In genomic region chr12:105330938-105331804, GRCh38 we compare ENCODE assay signal across 1 cellular context.
TF ChIP-seq lines count a peak whose summit lies in the region.

No MANE protein-coding gene starts in this region.

TF ChIP-seq in IMR-90, 13 proteins besides CTCF, POLR2A, EP300 and RAD21 (continued from another document):
- TF ChIP-seq, protein P1, sequence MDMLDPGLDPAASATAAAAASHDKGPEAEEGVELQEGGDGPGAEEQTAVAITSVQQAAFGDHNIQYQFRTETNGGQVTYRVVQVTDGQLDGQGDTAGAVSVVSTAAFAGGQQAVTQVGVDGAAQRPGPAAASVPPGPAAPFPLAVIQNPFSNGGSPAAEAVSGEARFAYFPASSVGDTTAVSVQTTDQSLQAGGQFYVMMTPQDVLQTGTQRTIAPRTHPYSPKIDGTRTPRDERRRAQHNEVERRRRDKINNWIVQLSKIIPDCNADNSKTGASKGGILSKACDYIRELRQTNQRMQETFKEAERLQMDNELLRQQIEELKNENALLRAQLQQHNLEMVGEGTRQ (IDR thresholded peaks at IDR 0.05; ENCODE audit: low read depth, low read length) = no peak
- no peak for TF ChIP-seq SMC3 (IDR thresholded peaks at IDR 0.05; ENCODE audit: low read depth, low read length)
- no peak for TF ChIP-seq CEBPB (IDR thresholded peaks at IDR 0.05; ENCODE audit: low read depth, low read length)
- TF ChIP-seq MAFK (IDR thresholded peaks at IDR 0.05; ENCODE audit: low read depth, low read length) = no peak
- no peak for TF ChIP-seq MXI1 (IDR thresholded peaks at IDR 0.05; ENCODE audit: borderline replicate concordance, low read depth, low read length)
- TF ChIP-seq NFE2L2 (IDR thresholded peaks at IDR 0.05; ENCODE audit: low read depth, low read length) = no peak
- no peak for TF ChIP-seq CHD1 (IDR thresholded peaks at IDR 0.05; ENCODE audit: low read depth, low read length)
- no peak for TF ChIP-seq FOS (IDR thresholded peaks at IDR 0.05; ENCODE audit: low read depth, low read length)
- TF ChIP-seq RCOR1 (IDR thresholded peaks at IDR 0.05; ENCODE audit: insufficient replicate concordance, low read length) = no peak
- no peak for TF ChIP-seq BHLHE40 (IDR thresholded peaks at IDR 0.05; ENCODE audit: low read depth, low read length)
- TF ChIP-seq, protein P2, sequence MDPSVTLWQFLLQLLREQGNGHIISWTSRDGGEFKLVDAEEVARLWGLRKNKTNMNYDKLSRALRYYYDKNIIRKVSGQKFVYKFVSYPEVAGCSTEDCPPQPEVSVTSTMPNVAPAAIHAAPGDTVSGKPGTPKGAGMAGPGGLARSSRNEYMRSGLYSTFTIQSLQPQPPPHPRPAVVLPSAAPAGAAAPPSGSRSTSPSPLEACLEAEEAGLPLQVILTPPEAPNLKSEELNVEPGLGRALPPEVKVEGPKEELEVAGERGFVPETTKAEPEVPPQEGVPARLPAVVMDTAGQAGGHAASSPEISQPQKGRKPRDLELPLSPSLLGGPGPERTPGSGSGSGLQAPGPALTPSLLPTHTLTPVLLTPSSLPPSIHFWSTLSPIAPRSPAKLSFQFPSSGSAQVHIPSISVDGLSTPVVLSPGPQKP (IDR thresholded peaks at IDR 0.05; ENCODE audit: borderline replicate concordance, low read depth, low read length) = no peak
